In genomic region chr2:196131949-196132925, GRCh38 we compare ENCODE assay signal across 1 cellular context.
TF ChIP-seq lines count a peak whose summit lies in the region.

No MANE protein-coding gene starts in this region.

TF ChIP-seq in IMR-90, 13 proteins besides CTCF, POLR2A, EP300 and RAD21:
- TF ChIP-seq RCOR1 (IDR thresholded peaks at IDR 0.05; ENCODE audit: insufficient replicate concordance, low read length): no peak
